10 cellular contexts compared by ENCODE assay signal in the genomic region with DNA sequence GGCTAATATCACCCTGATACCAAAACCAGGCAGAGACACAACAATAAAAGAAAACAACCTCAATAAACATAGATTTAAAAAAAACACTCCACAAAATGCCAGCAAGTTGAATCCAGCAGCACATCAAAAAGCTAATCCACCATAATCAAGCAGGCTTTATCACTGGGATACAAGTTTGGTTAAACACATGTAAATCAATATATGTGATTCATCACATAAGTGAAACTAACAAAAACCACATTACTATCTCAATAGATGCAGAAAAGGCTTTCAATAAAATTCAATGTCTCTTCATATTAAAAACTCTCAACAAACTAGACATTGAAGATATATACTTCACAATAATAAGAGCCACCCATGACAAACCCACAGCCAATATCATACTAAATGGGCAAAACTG. TPM values are rescaled to one million over a fixed set of nuclear protein-coding genes. Genes with fewer than 3 reads are reported as not detected.
"Had no signal": no experiment of that assay in that cellular context is flagged by ENCODE, and none has a peak within 500 bp of the region (broad histone marks: within the 10 kb centered on the region; RNA-seq: fewer than 3 reads in every experiment).

No MANE protein-coding gene starts in this region.

- H3K4me1 Mint-ChIP-seq: GM23338 had no signal

- H3K4me2 ChIP-seq: GM23338 had no signal

- H3K4me3 Mint-ChIP-seq: GM23338, HFFc6 had no signal

- DNase-seq: H7, HFFc6, IMR-90, KG1 had no signal

- H3K4me1 ChIP-seq: HAP-1 had no signal

- FAIRE-seq: H1, HTR-8/SVneo, K562 had no signal

- H3K9me3 ChIP-seq: HAP-1 had no signal

- H3K27ac Mint-ChIP-seq: GM23338, HFFc6 had no signal

- H3K36me3 ChIP-seq: HAP-1 had no signal

- H3K4me3 ChIP-seq: GM23338, HAP-1, K562 had no signal

- H2AFZ ChIP-seq: GM23338 had no signal

RNA-seq across cellular contexts. Expression of gene PRH2, which starts 27.0 kb away (rescaled TPM):
- total RNA-seq: H1, HFFc6, HT-29, IMR-90, K562 had no signal
